Comparison of ENCODE assay signal across 11 cellular contexts in the genomic region with DNA sequence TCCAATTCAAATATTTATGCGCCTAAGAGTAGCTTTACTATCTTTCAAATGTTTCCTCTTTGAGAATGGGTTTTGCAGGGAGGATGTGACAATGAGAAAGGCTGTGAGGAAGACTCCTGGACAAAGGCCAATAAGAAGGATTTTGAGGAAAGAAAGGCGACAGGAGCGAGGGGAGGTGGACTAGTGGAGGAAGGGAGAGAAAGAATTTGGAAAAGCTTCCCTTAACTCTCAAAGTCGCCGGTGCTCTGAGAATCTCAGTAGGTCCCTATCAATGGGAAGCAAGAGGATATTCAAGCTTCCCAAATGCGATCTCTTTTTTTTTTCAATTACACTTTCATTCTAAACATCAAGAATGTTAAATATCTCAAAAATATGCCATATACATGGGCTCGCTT. TPM values are rescaled to one million over a fixed set of nuclear protein-coding genes. Genes with fewer than 3 reads are reported as not detected.
DNase-seq lines count a peak whose midpoint lies in the region; ATAC-seq and TF ChIP-seq lines count a peak whose summit lies in the region.
"Had no signal": no experiment of that assay in that cellular context is flagged by ENCODE, and none has a peak within 500 bp of the region (broad histone marks: within the 10 kb centered on the region; RNA-seq: fewer than 3 reads in every experiment).

No MANE protein-coding gene starts in this region.

- intact Hi-C loops in ascending aorta (cut with DNase I) (loop anchor here (10.0 kb wide), 1 partner anchor 1639 kb away; the partner anchor contains the start of gene MAP3K1), lower lobe of right lung (cut with DNase I) (no loop called here), ovary (cut with DNase I) (loop anchor here in 2 of 4 donors (10.0 kb wide), 1 partner anchor 59 kb away; the partner anchor contains the start of gene CCNO (in 2 of the 2))

- H3K4me1 Mint-ChIP-seq in activated naive CD4-positive, alpha-beta T cell treated with anti-CD3 and anti-CD28 coated beads, Interleukin-2, amount 50 U/mL, for 24 hours = peaks cover 46% of the 10 kb centered on the region

- 13 to 15% methylated on average over 7 of the region's 7 CpGs for WGBS in tibial nerve, 2 donors
- 15 to 16% (median 16%) methylated on average over 7 of the region's 7 CpGs for WGBS in ovary, 3 donors

- TF ChIP-seq CTCF in ascending aorta (IDR thresholded peaks at IDR 0.05) = no peak
- no peak for TF ChIP-seq CTCF in lower lobe of right lung (IDR thresholded peaks at IDR 0.05)
- no peak for TF ChIP-seq CTCF in tibial nerve (IDR thresholded peaks at IDR 0.05)
- TF ChIP-seq CTCF in ovary (IDR thresholded peaks at IDR 0.05) = no peak

- no peaks in the 10 kb centered on the region for H3K9me3 ChIP-seq in ascending aorta
- H3K9me3 ChIP-seq in lower lobe of right lung = no peaks in the 10 kb centered on the region
- H3K9me3 ChIP-seq in tibial nerve = no peaks in the 10 kb centered on the region
- H3K9me3 ChIP-seq in ovary = no peaks in the 10 kb centered on the region

- TF ChIP-seq EP300 in tibial nerve (IDR thresholded peaks at IDR 0.05) (no peak), ovary (IDR thresholded peaks at IDR 0.05) (no peak)

- H3K27me3 ChIP-seq in ascending aorta (peaks cover 6% of the 10 kb centered on the region), lower lobe of right lung (ENCODE audit: low read depth) (peaks cover 67% of the 10 kb centered on the region), tibial nerve (peaks cover 0 to 59% of the 10 kb centered on the region in 2 donors), ovary (no peaks in the 10 kb centered on the region)

- H3K27ac ChIP-seq in ascending aorta (no peak overlapping the region), lower lobe of right lung (no peak overlapping the region), tibial nerve (no peak overlapping the region), ovary (no peak overlapping the region)

- ATAC-seq in lower lobe of right lung = no peak

- DNase-seq in activated naive CD4-positive, alpha-beta T cell (lab: John Stamatoyannopoulos, UW) = no peak
- DNase-seq in ascending aorta (ENCODE audit: low spot score in 2 of 2) = no peak
- DNase-seq in lower lobe of right lung = no peak
- DNase-seq in tibial nerve (ENCODE audit: low spot score in 2 of 2) = no peak
- DNase-seq in NCI-H2227 (lab: John Stamatoyannopoulos, UW; ENCODE audit: unreplicated experiment) = no peak
- no peak for DNase-seq in ovary
- DNase-seq in putamen (ENCODE audit: low spot score) = no peak
- DNase-seq: NCI-H1694 treated with DMSO at 0.1 percent for 48 hours had no signal

- no peaks in the 10 kb centered on the region for H3K36me3 Mint-ChIP-seq in activated naive CD4-positive, alpha-beta T cell treated with anti-CD3 and anti-CD28 coated beads, Interleukin-2, amount 50 U/mL, for 24 hours

- TF ChIP-seq POLR2A in tibial nerve (IDR thresholded peaks at IDR 0.05) (no peak), ovary (IDR thresholded peaks at IDR 0.05) (no peak)

- H3K4me3 Mint-ChIP-seq in activated naive CD4-positive, alpha-beta T cell treated with anti-CD3 and anti-CD28 coated beads, Interleukin-2, amount 50 U/mL, for 24 hours = peak overlapping the region; percentile 56

- H3K4me1 ChIP-seq in ascending aorta = peaks cover 0 to 8% of the 10 kb centered on the region in 2 donors
- peaks cover 33% of the 10 kb centered on the region for H3K4me1 ChIP-seq in lower lobe of right lung
- H3K4me1 ChIP-seq in tibial nerve = peaks cover 0 to 38% (median 18%) of the 10 kb centered on the region in 4 donors
- H3K4me1 ChIP-seq in ovary (ENCODE audit: insufficient read depth) = peaks cover 4% of the 10 kb centered on the region

- H3K27me3 Mint-ChIP-seq in activated naive CD4-positive, alpha-beta T cell treated with anti-CD3 and anti-CD28 coated beads, Interleukin-2, amount 50 U/mL, for 24 hours = peaks cover 59% of the 10 kb centered on the region

- peaks cover 6% of the 10 kb centered on the region for H3K9me3 Mint-ChIP-seq in activated naive CD4-positive, alpha-beta T cell treated with anti-CD3 and anti-CD28 coated beads, Interleukin-2, amount 50 U/mL, for 24 hours

- no peak overlapping the region for H3K27ac Mint-ChIP-seq in activated naive CD4-positive, alpha-beta T cell treated with anti-CD3 and anti-CD28 coated beads, Interleukin-2, amount 50 U/mL, for 24 hours

- no peaks in the 10 kb centered on the region for H3K36me3 ChIP-seq in ascending aorta
- H3K36me3 ChIP-seq in lower lobe of right lung = no peaks in the 10 kb centered on the region
- no peaks in the 10 kb centered on the region for H3K36me3 ChIP-seq in tibial nerve
- no peaks in the 10 kb centered on the region for H3K36me3 ChIP-seq in ovary

- peak overlapping the region; percentile 24 to 41 for H3K4me3 ChIP-seq in ascending aorta
- H3K4me3 ChIP-seq in lower lobe of right lung = peak overlapping the region; percentile 25
- H3K4me3 ChIP-seq in tibial nerve = peak overlapping the region in 3 of 4 donors; percentile 19 to 51 (median 31)
- H3K4me3 ChIP-seq in ovary = no peak overlapping the region

RNA-seq across cellular contexts. Expression of gene CDC20B, which starts 2.8 kb away (rescaled TPM):
- total RNA-seq in ascending aorta = not detected
- total RNA-seq in lower lobe of right lung = 0.24 TPM
- total RNA-seq in tibial nerve = not detected
- 10 to 100 TPM in 1 of 7 donors, under 1 TPM in 4, not detected in 2; 0.12 to 10.7 (median 0.24) TPM for total RNA-seq in ovary
- not detected for polyA plus RNA-seq in ovary
- total RNA-seq: lower leg skin had no signal
- polyA plus RNA-seq: BJ had no signal

RNA-seq across cellular contexts. Expression of gene GPX8, which starts 15.8 kb away (rescaled TPM):
- total RNA-seq in ascending aorta (27.9 TPM), lower lobe of right lung (10.8 TPM), tibial nerve (10 to 100 TPM; 12.0 to 26.7 (median 19.5) TPM), ovary (10 to 100 TPM; 14.4 to 58.7 (median 29.8) TPM)
- polyA plus RNA-seq in ovary = 10 to 100 TPM; 25.5 to 58.8 TPM

RNA-seq across cellular contexts. Expression of gene MCIDAS, which starts 51.3 kb away (rescaled TPM):
- total RNA-seq in ascending aorta (not detected), lower lobe of right lung (0.56 TPM), tibial nerve (not detected), ovary (1 to 10 TPM in 1 of 7 donors, under 1 TPM in 1, not detected in 5; 0.10 to 1.5 TPM)
- polyA plus RNA-seq in ovary = not detected
- total RNA-seq: lower leg skin had no signal

RNA-seq across cellular contexts. Expression of gene CCNO, which starts 57.6 kb away (rescaled TPM):
- 43.2 TPM for total RNA-seq in ascending aorta
- 2.2 TPM for total RNA-seq in lower lobe of right lung
- under 1 TPM in 2 of 4 donors, not detected in 2; 0.30 to 0.87 TPM for total RNA-seq in tibial nerve
- total RNA-seq in ovary = 10 to 100 TPM in 1 of 7 donors, 1 to 10 TPM in 4, under 1 TPM in 2; 0.36 to 11.8 (median 1.7) TPM
- 1 to 10 TPM in 1 of 2 donors, under 1 TPM in 1; 0.13 to 1.1 TPM for polyA plus RNA-seq in ovary
